8 cellular contexts compared by ENCODE assay signal in genomic region chr19:18558202-18558555, GRCh38. TPM values are rescaled to one million over a fixed set of nuclear protein-coding genes. Genes with fewer than 3 reads are reported as not detected.
A peak's percentile ranks its signal among the peaks of the same experiment; 100 is the strongest.
DNase-seq lines count a peak whose midpoint lies in the region; ATAC-seq lines count a peak whose summit lies in the region.

No MANE protein-coding gene starts in this region.

- peak; percentile 31 for DNase-seq in DMS53 (lab: John Stamatoyannopoulos, UW)
- no peak for DNase-seq in DMS53 treated with DMSO at 0.1 percent for 48 hours (lab: John Stamatoyannopoulos, UW; ENCODE audit: unreplicated experiment)
- peak in 1 of 2 donors; percentile 20 for DNase-seq in activated T-cell treated with anti-CD3 and anti-CD28 coated beads, Interleukin-2, amount 50 U/mL, for 72 hours
- DNase-seq in stimulated activated naive B cell treated with anti-CD40 and anti-IgM and Interleukin-4, amounts not matched to agents 10 μg/mL and 1 μg/mL and 100 μg/mL, for 72 hours, result no peak
- no peak for DNase-seq in epidermal melanocyte (ENCODE audit: insufficient read length, low spot score)
- DNase-seq in cortex of kidney (lab: John Stamatoyannopoulos, UW), result no peak

- peaks cover 5 to 10% of the 10 kb centered on the region in 2 donors for H3K36me3 Mint-ChIP-seq in activated T-cell treated with anti-CD3 and anti-CD28 coated beads, Interleukin-2, amount 50 U/mL, for 72 hours (ENCODE audit: insufficient read depth in 2 of 2)
- peaks cover 9 to 20% of the 10 kb centered on the region in 2 donors for H3K36me3 Mint-ChIP-seq in stimulated activated naive B cell treated with anti-CD40 and anti-IgM and Interleukin-4, amounts not matched to agents 10 μg/mL and 1 μg/mL and 100 μg/mL, for 72 hours

- peak overlapping the region; percentile 91 to 93 for H3K4me3 Mint-ChIP-seq in activated T-cell treated with anti-CD3 and anti-CD28 coated beads, Interleukin-2, amount 50 U/mL, for 72 hours
- H3K4me3 Mint-ChIP-seq in stimulated activated naive B cell treated with anti-CD40 and anti-IgM and Interleukin-4, amounts not matched to agents 10 μg/mL and 1 μg/mL and 100 μg/mL, for 72 hours, result peak overlapping the region; percentile 89 to 90

- peak overlapping the region; percentile 75 for H3K4me3 ChIP-seq in iPS-11a (ENCODE audit: low read depth, low read length)

- H3K9me3 Mint-ChIP-seq in activated T-cell treated with anti-CD3 and anti-CD28 coated beads, Interleukin-2, amount 50 U/mL, for 72 hours, result no peaks in the 10 kb centered on the region
- no peaks in the 10 kb centered on the region for H3K9me3 Mint-ChIP-seq in stimulated activated naive B cell treated with anti-CD40 and anti-IgM and Interleukin-4, amounts not matched to agents 10 μg/mL and 1 μg/mL and 100 μg/mL, for 72 hours

- no peak for ATAC-seq in activated T-cell treated with anti-CD3 and anti-CD28 coated beads, Interleukin-2, amount 50 U/mL, for 72 hours (replicated peaks in 1 of 2)
- peak in 1 of 2 donors; percentile 4 for ATAC-seq in stimulated activated naive B cell treated with anti-CD40 and anti-IgM and Interleukin-4, amounts not matched to agents 10 μg/mL and 1 μg/mL and 100 μg/mL, for 72 hours (replicated peaks)
- no peak for ATAC-seq in GM21367 (IDR thresholded peaks at IDR 0.05; ENCODE audit: unreplicated experiment)

- peak overlapping the region; percentile 95 for H3K27ac Mint-ChIP-seq in activated T-cell treated with anti-CD3 and anti-CD28 coated beads, Interleukin-2, amount 50 U/mL, for 72 hours
- peak overlapping the region; percentile 96 for H3K27ac Mint-ChIP-seq in stimulated activated naive B cell treated with anti-CD40 and anti-IgM and Interleukin-4, amounts not matched to agents 10 μg/mL and 1 μg/mL and 100 μg/mL, for 72 hours

- no peaks in the 10 kb centered on the region for H3K27me3 Mint-ChIP-seq in activated T-cell treated with anti-CD3 and anti-CD28 coated beads, Interleukin-2, amount 50 U/mL, for 72 hours (ENCODE audit: low read depth)
- H3K27me3 Mint-ChIP-seq in stimulated activated naive B cell treated with anti-CD40 and anti-IgM and Interleukin-4, amounts not matched to agents 10 μg/mL and 1 μg/mL and 100 μg/mL, for 72 hours, result no peaks in the 10 kb centered on the region

- peaks cover 29% of the 10 kb centered on the region for H3K4me1 Mint-ChIP-seq in activated T-cell treated with anti-CD3 and anti-CD28 coated beads, Interleukin-2, amount 50 U/mL, for 72 hours (ENCODE audit: low read depth)
- peaks cover 9 to 29% of the 10 kb centered on the region in 2 donors for H3K4me1 Mint-ChIP-seq in stimulated activated naive B cell treated with anti-CD40 and anti-IgM and Interleukin-4, amounts not matched to agents 10 μg/mL and 1 μg/mL and 100 μg/mL, for 72 hours

RNA-seq across cellular contexts. Expression of gene KXD1, which starts 0.5 kb away (rescaled TPM):
- 100 to 1,000 TPM; 127 to 139 TPM for total RNA-seq in activated T-cell treated with anti-CD3 and anti-CD28 coated beads, Interleukin-2, amount 50 U/mL, for 72 hours

RNA-seq across cellular contexts. Expression of gene UBA52, which starts 13.5 kb away (rescaled TPM):
- 1,000 to 10,000 TPM; 1,602 TPM for total RNA-seq in activated T-cell treated with anti-CD3 and anti-CD28 coated beads, Interleukin-2, amount 50 U/mL, for 72 hours

RNA-seq across cellular contexts. Expression of gene FKBP8, which starts 14.8 kb away (rescaled TPM):
- 100 to 1,000 TPM; 223 to 239 TPM for total RNA-seq in activated T-cell treated with anti-CD3 and anti-CD28 coated beads, Interleukin-2, amount 50 U/mL, for 72 hours

RNA-seq across cellular contexts. Expression of gene REX1BD, which starts 30.4 kb away (rescaled TPM):
- 10 to 100 TPM; 46.2 to 59.5 TPM for total RNA-seq in activated T-cell treated with anti-CD3 and anti-CD28 coated beads, Interleukin-2, amount 50 U/mL, for 72 hours

RNA-seq across cellular contexts. Expression of gene ELL, which starts 36.3 kb away (rescaled TPM):
- total RNA-seq in activated T-cell treated with anti-CD3 and anti-CD28 coated beads, Interleukin-2, amount 50 U/mL, for 72 hours, result 10 to 100 TPM; 25.9 to 32.3 TPM
